8 cellular contexts compared by ENCODE assay signal in the genomic region with DNA sequence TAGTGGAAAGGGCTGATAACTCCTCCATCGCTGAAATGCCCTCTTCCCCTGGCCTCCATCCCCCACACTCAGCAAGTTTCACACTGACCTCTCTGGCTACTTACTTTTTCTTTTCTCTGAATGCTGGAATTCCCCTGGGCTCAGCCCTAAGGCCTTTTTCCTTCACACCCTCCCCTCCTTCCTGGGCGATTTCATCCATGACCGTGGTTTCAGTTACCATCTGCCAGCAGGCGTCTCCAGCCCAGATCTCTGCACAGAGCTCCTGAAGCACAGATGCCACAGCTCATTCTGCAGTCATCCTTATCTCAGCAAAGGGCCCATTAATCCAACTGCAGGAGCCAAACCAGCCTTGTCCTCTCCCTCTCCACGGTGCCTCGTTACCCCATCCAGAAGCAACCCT.
DNase-seq lines count a peak whose midpoint lies in the region; ATAC-seq and TF ChIP-seq lines count a peak whose summit lies in the region.

No MANE protein-coding gene starts in this region.

- peak; percentile 61 for ATAC-seq in HG03432 (IDR thresholded peaks at IDR 0.05; ENCODE audit: unreplicated experiment)
- peak; percentile 70 to 77 for ATAC-seq in lower lobe of right lung
- ATAC-seq in HG02938 (IDR thresholded peaks at IDR 0.05; ENCODE audit: unreplicated experiment) = no peak
- ATAC-seq in GM19395 (IDR thresholded peaks at IDR 0.05; ENCODE audit: unreplicated experiment) = no peak
- ATAC-seq in GM19452 (IDR thresholded peaks at IDR 0.05; ENCODE audit: unreplicated experiment) = no peak

- H3K9me2 ChIP-seq in DOHH2 (replicated peaks; ENCODE audit: control insufficient read depth, low read length) = no peaks in the 10 kb centered on the region

- H3K27me3 ChIP-seq in DOHH2 (ENCODE audit: control insufficient read depth, low read length) = no peaks in the 10 kb centered on the region
- no peaks in the 10 kb centered on the region for H3K27me3 ChIP-seq in lower lobe of right lung (ENCODE audit: low read depth)

- H4K20me1 ChIP-seq in DOHH2 (ENCODE audit: control insufficient read depth, insufficient read depth, low read depth, low read length) = peaks cover 14% of the 10 kb centered on the region; the same call in 1 of the 2 replicates

- intact Hi-C loops in lower lobe of right lung (cut with DNase I) = no loop called here

- H3K4me3 ChIP-seq in DOHH2 (ENCODE audit: low read length) = no peak overlapping the region
- no peak overlapping the region for H3K4me3 ChIP-seq in astrocyte of the spinal cord (ENCODE audit: low read depth, low read length)
- no peak overlapping the region for H3K4me3 ChIP-seq in lower lobe of right lung

- H3K36me3 ChIP-seq in DOHH2 (ENCODE audit: control insufficient read depth, low read length) = peaks cover 87% of the 10 kb centered on the region
- H3K36me3 ChIP-seq in lower lobe of right lung = no peaks in the 10 kb centered on the region

- H3K79me2 ChIP-seq in DOHH2 (ENCODE audit: control insufficient read depth, low read length) = peaks cover 91% of the 10 kb centered on the region

- peaks cover 20% of the 10 kb centered on the region for H3F3A ChIP-seq in DOHH2 (ENCODE audit: control insufficient read depth, insufficient read depth)

- H3K27ac ChIP-seq in DOHH2 (ENCODE audit: low read depth, low read length) = peak overlapping the region; percentile 29
- H3K27ac ChIP-seq in lower lobe of right lung = peak overlapping the region; percentile 14

- DNase-seq in astrocyte of the spinal cord (ENCODE audit: low read depth, low spot score) = peak; percentile 76
- no peak for DNase-seq in lower lobe of right lung
- DNase-seq in NK-92 (lab: John Stamatoyannopoulos, UW; ENCODE audit: unreplicated experiment) = no peak

- in situ Hi-C loops in astrocyte of the spinal cord (cut with HindIII; ENCODE audit: low sequenced_read_pairs) = no loop called here

- no peak for TF ChIP-seq CTCF in DOHH2 (IDR thresholded peaks at IDR 0.05; ENCODE audit: low read depth, low read length, poor library complexity, severe bottlenecking)
- TF ChIP-seq CTCF in astrocyte of the spinal cord (IDR thresholded peaks at IDR 0.05; ENCODE audit: low read depth, low read length) = peak; percentile 43
- no peak for TF ChIP-seq CTCF in lower lobe of right lung (IDR thresholded peaks at IDR 0.05)

- peaks cover 72% of the 10 kb centered on the region for H3K4me1 ChIP-seq in DOHH2 (ENCODE audit: control insufficient read depth, low read length)
- H3K4me1 ChIP-seq in lower lobe of right lung = peaks cover 28% of the 10 kb centered on the region

- no peak overlapping the region for H3K4me2 ChIP-seq in DOHH2 (ENCODE audit: low read length)

- H3K9me3 ChIP-seq in DOHH2 (ENCODE audit: control insufficient read depth, insufficient read depth, low read length) = no peaks in the 10 kb centered on the region
- no peaks in the 10 kb centered on the region for H3K9me3 ChIP-seq in lower lobe of right lung

Comparison
In these comparisons a context has a peak if more than half of its experiments do, and no peak if none do; other contexts are left out.
1. ATAC-seq: peak in HG03432 (single experiment) and lower lobe of right lung (2 of 2); none in HG02938 (single experiment), GM19395 (single experiment) and GM19452 (single experiment).